Comparison of ENCODE assay signal across 8 cellular contexts in the genomic region with DNA sequence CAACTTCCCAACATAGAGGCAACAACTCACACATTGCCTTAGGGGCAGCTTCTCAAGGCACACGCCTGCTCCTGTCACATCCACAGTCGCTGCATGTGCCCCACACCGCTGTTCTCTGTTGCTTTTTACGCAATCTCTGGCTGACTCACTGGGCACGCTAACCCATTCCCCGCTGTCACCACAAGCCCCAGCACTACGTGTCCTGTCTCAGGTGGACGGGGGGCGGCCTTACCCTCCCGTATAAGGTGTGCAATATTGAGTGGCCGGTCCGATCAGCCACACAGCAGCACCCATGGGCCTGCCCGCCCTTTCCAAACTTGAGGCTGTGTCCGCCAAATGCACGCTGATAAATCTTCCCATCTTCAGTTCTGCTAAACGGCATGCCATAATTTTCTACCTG.
A peak's percentile ranks its signal among the peaks of the same experiment; 100 is the strongest.
DNase-seq lines count a peak whose midpoint lies in the region; ATAC-seq, FAIRE-seq and TF ChIP-seq lines count a peak whose summit lies in the region.
"Not testable (repeated sequence)": the region's sequence is repeated elsewhere in the genome, so short reads cannot be mapped to it uniquely, and the experiment has no call there.

No MANE protein-coding gene starts in this region.

- H3K9ac ChIP-seq in mammary epithelial cell (ENCODE audit: insufficient read depth, low read length); HepG2 (ENCODE audit: insufficient read depth, low read depth, low read length): not testable (repeated sequence)

- not testable (repeated sequence) for H3K4me2 ChIP-seq in mammary epithelial cell (ENCODE audit: insufficient read depth, low read depth, low read length); HepG2 (ENCODE audit: low read depth, low read length)

- not testable (repeated sequence) for TF ChIP-seq EP300 in HepG2 (IDR thresholded peaks at IDR 0.05; ENCODE audit: low read depth in 2 of 2, low read length in 2 of 2); HepG2 (CRISPR knock-in tag; IDR thresholded peaks at IDR 0.05; ENCODE audit: borderline replicate concordance)

- peaks cover 17% of the 10 kb centered on the region for H3K79me2 ChIP-seq in mammary epithelial cell (ENCODE audit: insufficient read depth, low read length)
- H3K79me2 ChIP-seq in HepG2 (ENCODE audit: insufficient read depth, low read length), result not testable (repeated sequence)

- H3K27ac Mint-ChIP-seq in natural killer cell treated with Interleukin-12 subunit alpha and Interleukin-12 subunit beta and Interleukin-15 and Interleukin-18, amount 100 ng/mL, for 72 hours, result not testable (repeated sequence)

- CTCF ChIA-PET in mammary epithelial cell (lab: Charles Lee; ENCODE audit: low non-redundant PET); HepG2 (lab: Yijun Ruan, JAX; ENCODE audit: low intra/inter-chr PET ratio, low total read pairs): not testable (repeated sequence)

- not testable (repeated sequence) for H3K36me3 ChIP-seq in RWPE2 (ENCODE audit: low read depth); mammary epithelial cell (ENCODE audit: insufficient read depth, low read length)
- peaks cover 3 to 11% of the 10 kb centered on the region in 2 experiments; a peak in 3 of 5 replicates for H3K36me3 ChIP-seq in HepG2 (replicated peaks in 1 of 2; ENCODE audit: control insufficient read depth in 1 of 2, insufficient read depth in 2 of 2, low read length in 2 of 2)
- peaks cover 0 to 34% of the 10 kb centered on the region in 2 donors for H3K36me3 ChIP-seq in psoas muscle (ENCODE audit: insufficient read depth in 1 of 2, low read depth in 1 of 2)
- H3K36me3 ChIP-seq in upper lobe of right lung, result peaks cover 24% of the 10 kb centered on the region

- H3K27ac ChIP-seq in RWPE2 (ENCODE audit: poor library complexity, severe bottlenecking); mammary epithelial cell (ENCODE audit: insufficient read depth, low read depth, low read length); HepG2 (ENCODE audit: extremely low read length, insufficient read depth, low read length); psoas muscle; upper lobe of right lung: not testable (repeated sequence)

- not testable (repeated sequence) for H3K4me3 ChIP-seq in RWPE2 (ENCODE audit: severe bottlenecking); mammary epithelial cell (replicated peaks in 1 of 3; ENCODE audit: insufficient read depth in 1 of 3, low read depth in 2 of 3, low read length in 3 of 3); HepG2 (replicated peaks in 1 of 3; ENCODE audit: insufficient read depth in 1 of 3, low read depth in 2 of 3, low read length in 3 of 3); psoas muscle; upper lobe of right lung

- not testable (repeated sequence) for H3K27me3 Mint-ChIP-seq in natural killer cell treated with Interleukin-12 subunit alpha and Interleukin-12 subunit beta and Interleukin-15 and Interleukin-18, amount 100 ng/mL, for 72 hours

- dilution Hi-C loops in mammary epithelial cell (cut with HindIII; ENCODE audit: low sequenced_read_pairs), result not testable (repeated sequence)

- not testable (repeated sequence) for H3K4me1 Mint-ChIP-seq in natural killer cell treated with Interleukin-12 subunit alpha and Interleukin-12 subunit beta and Interleukin-15 and Interleukin-18, amount 100 ng/mL, for 72 hours (ENCODE audit: low read depth in 2 of 2)

- TF ChIP-seq RAD21 in HepG2 (CRISPR knock-in tag; IDR thresholded peaks at IDR 0.05), result not testable (repeated sequence)

- in situ Hi-C loops in mammary epithelial cell (cut with MboI; ENCODE audit: low sequenced_read_pairs in 2 of 2); HepG2 (cut with HindIII; ENCODE audit: extremely low pct_ligation_motif_present, low pct_unique_long_range_greater_than_20kb): not testable (repeated sequence)

- FAIRE-seq in HepG2 (lab: Jason Lieb, UNC), result not testable (repeated sequence)

- not testable (repeated sequence) for H3K27me3 ChIP-seq in RWPE2 (ENCODE audit: insufficient read depth, poor library complexity, severe bottlenecking); mammary epithelial cell (ENCODE audit: insufficient read depth, low read length); HepG2 (ENCODE audit: control insufficient read depth in 1 of 2, insufficient read depth in 2 of 2, low read length in 2 of 2); psoas muscle (ENCODE audit: insufficient read depth in 3 of 3, low read length in 2 of 3); upper lobe of right lung

- H3K36me3 Mint-ChIP-seq in natural killer cell treated with Interleukin-12 subunit alpha and Interleukin-12 subunit beta and Interleukin-15 and Interleukin-18, amount 100 ng/mL, for 72 hours, result not testable (repeated sequence)

- POLR2A ChIA-PET in HepG2 (lab: Yijun Ruan, JAX), result not testable (repeated sequence)

- H3K4me1 ChIP-seq in RWPE2 (ENCODE audit: insufficient read depth, poor library complexity, severe bottlenecking); mammary epithelial cell (ENCODE audit: insufficient read depth, low read length); HepG2 (ENCODE audit: insufficient read depth, low read length); psoas muscle; upper lobe of right lung: not testable (repeated sequence)

- WGBS in mammary epithelial cell (ENCODE audit: low coverage, missing lambda C conversion rate), result 73% methylated on average over 16 of the region's 16 CpGs
- 94% methylated on average over 16 of the region's 16 CpGs for WGBS in HepG2 (ENCODE audit: low lambda C conversion rate)
- 88 to 92% (median 90%) methylated on average over 16 of the region's 16 CpGs for WGBS in psoas muscle, 3 donors

- ATAC-seq in RWPE2 (ENCODE audit: low read depth) (peak; percentile 36; the same call in 1 of the 3 replicates), esophagus mucosa (peak; percentile 74), HepG2 (peak; percentile 16; the same call in 2 of the 3 replicates), psoas muscle (peak; percentile 33 to 70 (median 61)), upper lobe of right lung (peak; percentile 37)
- peak; percentile 47 to 56 for ATAC-seq in natural killer cell treated with Interleukin-12 subunit alpha and Interleukin-12 subunit beta and Interleukin-15 and Interleukin-18, amount 100 ng/mL, for 72 hours

- not testable (repeated sequence) for DNase-seq in RWPE2 (ENCODE audit: low spot score); HepG2 (ENCODE audit: low spot score); psoas muscle; upper lobe of right lung
- peak; percentile 50 for DNase-seq in activated CD8-positive, alpha-beta memory T cell treated with anti-CD3 and anti-CD28 coated beads, Interleukin-2, amount 50 U/mL, for 48 hours
- DNase-seq in mammary epithelial cell, result peak; percentile 50
- DNase-seq in natural killer cell treated with Interleukin-12 subunit alpha and Interleukin-12 subunit beta and Interleukin-15 and Interleukin-18, amount 100 ng/mL, for 72 hours (ENCODE audit: low spot score), result peak; percentile 47

- not testable (repeated sequence) for TF ChIP-seq POLR2A in HepG2 (IDR thresholded peaks at IDR 0.05; ENCODE audit: insufficient read depth in 1 of 2, low read depth in 2 of 2, low read length in 2 of 2)

- not testable (repeated sequence) for TF ChIP-seq CTCF in RWPE2 (IDR thresholded peaks at IDR 0.05; ENCODE audit: poor library complexity, severe bottlenecking); mammary epithelial cell (conservative IDR thresholded peaks at IDR 0.05 in 1 of 2, IDR thresholded peaks at IDR 0.05 in 1 of 2; ENCODE audit: extremely low read depth in 1 of 2, insufficient read depth in 1 of 2, low read depth in 1 of 2, low read length in 2 of 2); HepG2 (CRISPR knock-in tag; IDR thresholded peaks at IDR 0.05); psoas muscle (IDR thresholded peaks at IDR 0.05); upper lobe of right lung (IDR thresholded peaks at IDR 0.05)

- not testable (repeated sequence) for BruUV-seq in mammary epithelial cell (replicated peaks; lab: Mats Ljungman, UMichigan); HepG2 (replicated peaks; lab: Mats Ljungman, UMichigan)

- intact Hi-C loops in mammary epithelial cell (cut with micrococcal nuclease); HepG2 (cut with micrococcal nuclease; ENCODE audit: unreplicated experiment); psoas muscle (cut with DNase I); upper lobe of right lung (cut with DNase I): not testable (repeated sequence)

- not testable (repeated sequence) for H4K20me1 ChIP-seq in mammary epithelial cell (ENCODE audit: insufficient read depth, low read length); HepG2 (ENCODE audit: insufficient read depth, low read length)

- H2AFZ ChIP-seq in mammary epithelial cell (ENCODE audit: low read depth, low read length); HepG2 (ENCODE audit: low read length): not testable (repeated sequence)

- not testable (repeated sequence) for H3K4me3 Mint-ChIP-seq in natural killer cell treated with Interleukin-12 subunit alpha and Interleukin-12 subunit beta and Interleukin-15 and Interleukin-18, amount 100 ng/mL, for 72 hours

- H3K9me3 ChIP-seq in RWPE2 (ENCODE audit: severe bottlenecking); mammary epithelial cell (replicated peaks; ENCODE audit: insufficient read depth, low read length); HepG2 (ENCODE audit: low read length); psoas muscle; upper lobe of right lung: not testable (repeated sequence)

- H3K9me3 Mint-ChIP-seq in natural killer cell treated with Interleukin-12 subunit alpha and Interleukin-12 subunit beta and Interleukin-15 and Interleukin-18, amount 100 ng/mL, for 72 hours, result not testable (repeated sequence)

Comparison
In these comparisons a context has a peak if more than half of its experiments do, and no peak if none do; other contexts are left out.
1. ATAC-seq: peak in every context shown above with its lines; median percentile 74 in esophagus mucosa; 61 in psoas muscle; 52 in natural killer cell treated with Interleukin-12 subunit alpha and Interleukin-12 subunit beta and Interleukin-15 and Interleukin-18, amount 100 ng/mL, for 72 hours; 37 in upper lobe of right lung; 36 in RWPE2; 16 in HepG2.